In the genomic region with DNA sequence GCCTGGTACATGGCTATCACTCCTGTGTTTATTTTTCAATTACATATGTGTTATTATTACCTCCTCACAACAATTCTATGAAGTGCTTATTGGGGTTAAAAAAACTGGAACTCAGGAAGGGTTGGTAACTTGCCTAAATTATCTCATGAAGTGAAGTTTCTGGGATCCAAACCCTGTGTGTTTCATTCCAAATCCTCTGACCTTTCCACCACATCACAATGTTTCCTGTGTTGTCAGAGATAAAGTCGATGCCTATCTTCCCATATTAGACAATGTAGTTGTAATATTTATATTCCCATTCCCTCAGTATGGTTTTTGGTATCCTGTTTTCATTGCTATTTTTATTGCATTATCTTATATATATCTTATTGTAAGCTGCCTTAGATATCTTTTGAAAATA, we compare ENCODE assay signal across 25 cellular contexts.
"Had no signal": no experiment of that assay in that cellular context is flagged by ENCODE, and none has a peak within 500 bp of the region (broad histone marks: within the 10 kb centered on the region; RNA-seq: fewer than 3 reads in every experiment).

No MANE protein-coding gene starts in this region.

- H3K27ac Mint-ChIP-seq: activated CD4-positive, alpha-beta memory T cell treated with anti-CD3 and anti-CD28 coated beads, Interleukin-2, amount 10 ng/mL, durations not matched to agents 7 days and 5 days; activated CD4-positive, alpha-beta T cell treated with anti-CD3 and anti-CD28 coated beads, Interleukin-2, amount 10 ng/mL, durations not matched to agents 7 days and 5 days; activated naive CD4-positive, alpha-beta T cell treated with anti-CD3 and anti-CD28 coated beads, Interleukin-2, amount 10 ng/mL, durations not matched to agents 7 days and 5 days; activated naive CD4-positive, alpha-beta T cell treated with anti-CD3 and anti-CD28 coated beads, Interleukin-2, amount 50 U/mL, for 72 hours; activated naive CD8-positive, alpha-beta T cell treated with anti-CD3 and anti-CD28 coated beads, Interleukin-2, amount 10 ng/mL, durations not matched to agents 7 days and 5 days; activated T-cell treated with anti-CD3 and anti-CD28 coated beads, Interleukin-2, amount 50 U/mL, for 24 hours; activated T-cell treated with anti-CD3 and anti-CD28 coated beads, Interleukin-2, amount 50 U/mL, for 72 hours; T-helper 17 cell; T-helper 2 cell treated with Interferon-gamma antibody and Interleukin-4, amounts not matched to agents 5 μg/mL and 100 μg/mL, for 36 hours; WTC11 had no signal

- H3K36me3 Mint-ChIP-seq: activated naive CD4-positive, alpha-beta T cell treated with anti-CD3 and anti-CD28 coated beads, Interleukin-2, amount 10 ng/mL, durations not matched to agents 7 days and 5 days; activated naive CD8-positive, alpha-beta T cell treated with anti-CD3 and anti-CD28 coated beads, Interleukin-2, amount 10 ng/mL, durations not matched to agents 7 days and 5 days; WTC11 had no signal

- H3K4me3 Mint-ChIP-seq: activated CD4-positive, alpha-beta memory T cell treated with anti-CD3 and anti-CD28 coated beads, Interleukin-2, amount 10 ng/mL, durations not matched to agents 7 days and 5 days; activated CD4-positive, alpha-beta T cell treated with anti-CD3 and anti-CD28 coated beads, Interleukin-2, amount 10 ng/mL, durations not matched to agents 7 days and 5 days; activated naive CD4-positive, alpha-beta T cell treated with anti-CD3 and anti-CD28 coated beads, Interleukin-2, amount 10 ng/mL, durations not matched to agents 7 days and 5 days; activated naive CD8-positive, alpha-beta T cell treated with anti-CD3 and anti-CD28 coated beads, Interleukin-2, amount 10 ng/mL, durations not matched to agents 7 days and 5 days; activated T-cell treated with anti-CD3 and anti-CD28 coated beads, Interleukin-2, amount 50 U/mL, for 24 hours; activated T-cell treated with anti-CD3 and anti-CD28 coated beads, Interleukin-2, amount 50 U/mL, for 72 hours; T-helper 17 cell; T-helper 2 cell treated with Interferon-gamma antibody and Interleukin-4, amounts not matched to agents 5 μg/mL and 100 μg/mL, for 36 hours; WTC11 had no signal

- H3K4me1 Mint-ChIP-seq: activated naive CD8-positive, alpha-beta T cell treated with anti-CD3 and anti-CD28 coated beads, Interleukin-2, amount 10 ng/mL, durations not matched to agents 7 days and 5 days had no signal

- H3K27ac ChIP-seq: ascending aorta, colonic mucosa, foreskin keratinocyte, gastrocnemius medialis, heart right ventricle had no signal

- H3K4me3 ChIP-seq: ascending aorta, colonic mucosa, gastrocnemius medialis, heart right ventricle had no signal

- DNase-seq: activated CD4-positive, alpha-beta memory T cell treated with anti-CD3 and anti-CD28 coated beads, Interleukin-2, amount 10 ng/mL, durations not matched to agents 7 days and 5 days; activated CD4-positive, alpha-beta T cell treated with anti-CD3 and anti-CD28 coated beads for 1 hour; activated CD4-positive, alpha-beta T cell treated with anti-CD3 and anti-CD28 coated beads for 4 hours; activated CD4-positive, alpha-beta T cell treated with anti-CD3 and anti-CD28 coated beads, Interleukin-2, amount 10 ng/mL, durations not matched to agents 7 days and 5 days; activated CD4-positive, alpha-beta T cell treated with anti-CD3 and anti-CD28 coated beads, Interleukin-2, amount 50 U/mL, for 4 hours; activated CD8-positive, alpha-beta memory T cell treated with anti-CD3 and anti-CD28 coated beads, Interleukin-2, amount 50 U/mL, for 48 hours; activated gamma-delta T cell; activated naive CD4-positive, alpha-beta T cell; activated naive CD4-positive, alpha-beta T cell treated with anti-CD3 and anti-CD28 coated beads, Interleukin-2, amount 10 ng/mL, durations not matched to agents 7 days and 5 days; activated naive CD8-positive, alpha-beta T cell treated with anti-CD3 and anti-CD28 coated beads, Interleukin-2, amount 10 ng/mL, durations not matched to agents 7 days and 5 days; activated T-cell treated with anti-CD3 and anti-CD28 coated beads for 4 hours; activated T-cell treated with anti-CD3 and anti-CD28 coated beads, Interleukin-2, amount 50 U/mL, for 24 hours; activated T-cell treated with anti-CD3 and anti-CD28 coated beads, Interleukin-2, amount 50 U/mL, for 72 hours; caudate nucleus; colonic mucosa; effector CD8-positive, alpha-beta T cell; foreskin keratinocyte; gastrocnemius medialis; heart right ventricle; T-helper 1 cell; T-helper 17 cell had no signal

- H3K27me3 Mint-ChIP-seq: activated CD4-positive, alpha-beta memory T cell treated with anti-CD3 and anti-CD28 coated beads, Interleukin-2, amount 10 ng/mL, durations not matched to agents 7 days and 5 days; activated CD4-positive, alpha-beta T cell treated with anti-CD3 and anti-CD28 coated beads, Interleukin-2, amount 10 ng/mL, durations not matched to agents 7 days and 5 days; activated naive CD4-positive, alpha-beta T cell treated with anti-CD3 and anti-CD28 coated beads, Interleukin-2, amount 10 ng/mL, durations not matched to agents 7 days and 5 days; activated naive CD8-positive, alpha-beta T cell treated with anti-CD3 and anti-CD28 coated beads, Interleukin-2, amount 10 ng/mL, durations not matched to agents 7 days and 5 days; activated T-cell treated with anti-CD3 and anti-CD28 coated beads, Interleukin-2, amount 50 U/mL, for 24 hours; T-helper 17 cell had no signal

- H3K9me3 Mint-ChIP-seq: activated CD4-positive, alpha-beta memory T cell treated with anti-CD3 and anti-CD28 coated beads, Interleukin-2, amount 10 ng/mL, durations not matched to agents 7 days and 5 days; activated naive CD4-positive, alpha-beta T cell treated with anti-CD3 and anti-CD28 coated beads, Interleukin-2, amount 10 ng/mL, durations not matched to agents 7 days and 5 days; activated naive CD8-positive, alpha-beta T cell treated with anti-CD3 and anti-CD28 coated beads, Interleukin-2, amount 10 ng/mL, durations not matched to agents 7 days and 5 days; activated T-cell treated with anti-CD3 and anti-CD28 coated beads, Interleukin-2, amount 50 U/mL, for 24 hours; activated T-cell treated with anti-CD3 and anti-CD28 coated beads, Interleukin-2, amount 50 U/mL, for 72 hours; T-helper 2 cell treated with Interferon-gamma antibody and Interleukin-4, amounts not matched to agents 5 μg/mL and 100 μg/mL, for 36 hours had no signal
